In genomic region chr2:45904267-45904921, GRCh38 we compare ENCODE assay signal across 11 cellular contexts.
DNase-seq lines count a peak whose midpoint lies in the region; ATAC-seq, FAIRE-seq and TF ChIP-seq lines count a peak whose summit lies in the region.
"Had no signal": no experiment of that assay in that cellular context is flagged by ENCODE, and none has a peak within 500 bp of the region (broad histone marks: within the 10 kb centered on the region; RNA-seq: fewer than 3 reads in every experiment).

No MANE protein-coding gene starts in this region.

- no peak overlapping the region for H3K27ac Mint-ChIP-seq in activated CD4-positive, alpha-beta T cell treated with anti-CD3 and anti-CD28 coated beads, Interleukin-2, amount 10 ng/mL, durations not matched to agents 24 days and 14 days
- H3K27ac Mint-ChIP-seq in activated T-cell treated with anti-CD3 and anti-CD28 coated beads, Interleukin-2, amount 50 U/mL, for 72 hours, result peak overlapping the region; percentile 85
- no peak overlapping the region for H3K27ac Mint-ChIP-seq in Calu3 (ENCODE audit: unreplicated experiment)
- H3K27ac Mint-ChIP-seq: type B pancreatic cell had no signal

- ATAC-seq in HG02840 (IDR thresholded peaks at IDR 0.05; ENCODE audit: low FRiP score, unreplicated experiment), result peak; percentile 52
- ATAC-seq in activated T-cell treated with anti-CD3 and anti-CD28 coated beads, Interleukin-2, amount 50 U/mL, for 72 hours (replicated peaks in 1 of 2), result peak; percentile 90
- ATAC-seq: A549 had no signal

- no peaks in the 10 kb centered on the region for H3K9me3 ChIP-seq in kidney (ENCODE audit: control insufficient read depth in 1 of 2, low read length in 2 of 2)
- H3K9me3 ChIP-seq: A549 had no signal

- intact Hi-C loops in activated CD4-positive, alpha-beta T cell treated with anti-CD3 and anti-CD28 coated beads, Interleukin-2, amount 10 ng/mL, durations not matched to agents 24 days and 14 days (cut with micrococcal nuclease), result no loop called here
- intact Hi-C loops in kidney (cut with DNase I), result no loop called here
- intact Hi-C loops in Calu3 (cut with micrococcal nuclease; ENCODE audit: unreplicated experiment), result no loop called here

- BruUV-seq in Calu3 (replicated peaks; lab: Mats Ljungman, UMichigan), result no TSS peak

- no peak for FAIRE-seq in kidney (lab: Jason Lieb, UNC)
- FAIRE-seq: A549 had no signal

- no peak overlapping the region for H3K4me3 Mint-ChIP-seq in activated CD4-positive, alpha-beta T cell treated with anti-CD3 and anti-CD28 coated beads, Interleukin-2, amount 10 ng/mL, durations not matched to agents 24 days and 14 days
- peak overlapping the region; percentile 37 to 54 for H3K4me3 Mint-ChIP-seq in activated T-cell treated with anti-CD3 and anti-CD28 coated beads, Interleukin-2, amount 50 U/mL, for 72 hours
- H3K4me3 Mint-ChIP-seq in Calu3 (ENCODE audit: low read depth, unreplicated experiment), result no peak overlapping the region
- H3K4me3 Mint-ChIP-seq: type B pancreatic cell had no signal

- no peak overlapping the region for H3K9ac ChIP-seq in kidney (ENCODE audit: low read length in 2 of 2)

- H3K27ac ChIP-seq in skin epidermis (peak overlapping the region in 11 of 21 experiments; percentile 1 to 81 (median 33)), kidney (ENCODE audit: low read depth in 2 of 2, low read length in 2 of 2) (no peak overlapping the region)
- H3K27ac ChIP-seq: A549 had no signal

- H3K36me3 Mint-ChIP-seq in activated CD4-positive, alpha-beta T cell treated with anti-CD3 and anti-CD28 coated beads, Interleukin-2, amount 10 ng/mL, durations not matched to agents 24 days and 14 days (ENCODE audit: low read depth), result peaks cover 3% of the 10 kb centered on the region
- H3K36me3 Mint-ChIP-seq in activated T-cell treated with anti-CD3 and anti-CD28 coated beads, Interleukin-2, amount 50 U/mL, for 72 hours (ENCODE audit: insufficient read depth in 2 of 2), result no peaks in the 10 kb centered on the region
- no peaks in the 10 kb centered on the region for H3K36me3 Mint-ChIP-seq in Calu3 (ENCODE audit: insufficient read depth, unreplicated experiment)
- H3K36me3 Mint-ChIP-seq: type B pancreatic cell had no signal

- peak; percentile 61 for DNase-seq in activated CD4-positive, alpha-beta T cell treated with anti-CD3 and anti-CD28 coated beads, Interleukin-2, amount 10 ng/mL, durations not matched to agents 24 days and 14 days
- DNase-seq in activated CD4-positive, alpha-beta T cell treated with anti-CD3 and anti-CD28 coated beads, Interleukin-2, amount 50 U/mL, for 1 hour, result no peak
- peak; percentile 47 to 52 for DNase-seq in activated T-cell treated with anti-CD3 and anti-CD28 coated beads, Interleukin-2, amount 50 U/mL, for 72 hours
- DNase-seq in kidney, result no peak
- DNase-seq in Calu3, result no peak
- DNase-seq in cerebellar cortex (ENCODE audit: low spot score), result no peak
- DNase-seq: Right ventricle myocardium superior had no signal

- H3K4me3 ChIP-seq in skin epidermis (no peak overlapping the region), kidney (ENCODE audit: low read length in 2 of 2) (no peak overlapping the region)
- H3K4me3 ChIP-seq: A549 had no signal

- H3K9me3 Mint-ChIP-seq in activated CD4-positive, alpha-beta T cell treated with anti-CD3 and anti-CD28 coated beads, Interleukin-2, amount 10 ng/mL, durations not matched to agents 24 days and 14 days, result no peaks in the 10 kb centered on the region
- no peaks in the 10 kb centered on the region for H3K9me3 Mint-ChIP-seq in activated T-cell treated with anti-CD3 and anti-CD28 coated beads, Interleukin-2, amount 50 U/mL, for 72 hours
- no peaks in the 10 kb centered on the region for H3K9me3 Mint-ChIP-seq in Calu3 (ENCODE audit: low read depth, unreplicated experiment)
- H3K9me3 Mint-ChIP-seq: type B pancreatic cell had no signal

- no peaks in the 10 kb centered on the region for H3K27me3 Mint-ChIP-seq in activated CD4-positive, alpha-beta T cell treated with anti-CD3 and anti-CD28 coated beads, Interleukin-2, amount 10 ng/mL, durations not matched to agents 24 days and 14 days
- H3K27me3 Mint-ChIP-seq in activated T-cell treated with anti-CD3 and anti-CD28 coated beads, Interleukin-2, amount 50 U/mL, for 72 hours (ENCODE audit: low read depth), result no peaks in the 10 kb centered on the region
- no peaks in the 10 kb centered on the region for H3K27me3 Mint-ChIP-seq in Calu3 (ENCODE audit: unreplicated experiment)

- peaks cover 9% of the 10 kb centered on the region for H3K4me1 Mint-ChIP-seq in activated CD4-positive, alpha-beta T cell treated with anti-CD3 and anti-CD28 coated beads, Interleukin-2, amount 10 ng/mL, durations not matched to agents 24 days and 14 days
- H3K4me1 Mint-ChIP-seq in activated T-cell treated with anti-CD3 and anti-CD28 coated beads, Interleukin-2, amount 50 U/mL, for 72 hours (ENCODE audit: low read depth), result peaks cover 7% of the 10 kb centered on the region
- peaks cover 5% of the 10 kb centered on the region for H3K4me1 Mint-ChIP-seq in Calu3 (ENCODE audit: low read depth, unreplicated experiment)

- TF ChIP-seq CTCF in kidney (IDR thresholded peaks at IDR 0.05; ENCODE audit: borderline replicate concordance, extremely low read depth, insufficient read depth), result no peak
- TF ChIP-seq CTCF in Calu3 (IDR thresholded peaks at IDR 0.05; ENCODE audit: unreplicated experiment), result no peak

- H3K36me3 ChIP-seq in kidney (ENCODE audit: control insufficient read depth in 1 of 2, insufficient read depth in 2 of 2, low read length in 2 of 2), result no peaks in the 10 kb centered on the region

- no peaks in the 10 kb centered on the region for H3K4me1 ChIP-seq in kidney (ENCODE audit: control insufficient read depth in 1 of 2, insufficient read depth in 1 of 2, low read depth in 1 of 2, low read length in 2 of 2)

- CTCF ChIA-PET in Calu3 (lab: Charles Lee), result no interaction called here

Comparison
In these comparisons a context has a peak if more than half of its experiments do, and no peak if none do; other contexts are left out.
1. DNase-seq: peak in activated CD4-positive, alpha-beta T cell treated with anti-CD3 and anti-CD28 coated beads, Interleukin-2, amount 10 ng/mL, durations not matched to agents 24 days and 14 days (single experiment) and activated T-cell treated with anti-CD3 and anti-CD28 coated beads, Interleukin-2, amount 50 U/mL, for 72 hours (2 of 2); none in activated CD4-positive, alpha-beta T cell treated with anti-CD3 and anti-CD28 coated beads, Interleukin-2, amount 50 U/mL, for 1 hour (single experiment), kidney (single experiment), Calu3 (single experiment) and cerebellar cortex (single experiment).
2. H3K4me3 Mint-ChIP-seq: peak in activated T-cell treated with anti-CD3 and anti-CD28 coated beads, Interleukin-2, amount 50 U/mL, for 72 hours (2 of 2); none in activated CD4-positive, alpha-beta T cell treated with anti-CD3 and anti-CD28 coated beads, Interleukin-2, amount 10 ng/mL, durations not matched to agents 24 days and 14 days (single experiment) and Calu3 (single experiment).
3. H3K27ac ChIP-seq: peak in skin epidermis (11 of 21); none in kidney (0 of 2).